In genomic region chr9:138105561-138106505, GRCh38 we compare ENCODE assay signal across 2 cellular contexts.
TF ChIP-seq lines count a peak whose summit lies in the region.

No MANE protein-coding gene starts in this region.

TF ChIP-seq in SK-N-SH, 30 proteins besides CTCF, POLR2A, EP300 and RAD21:
- TF ChIP-seq REST (IDR thresholded peaks at IDR 0.05; ENCODE audit: low read depth, low read length) (no peak), SMC3 (IDR thresholded peaks at IDR 0.05; ENCODE audit: low read depth, low read length) (no peak), USF1 (IDR thresholded peaks at IDR 0.05; ENCODE audit: borderline replicate concordance, low read depth) (no peak), NFIC (IDR thresholded peaks at IDR 0.05; ENCODE audit: borderline replicate concordance) (no peak), TEAD4 (IDR thresholded peaks at IDR 0.05; ENCODE audit: borderline replicate concordance, insufficient read depth) (no peak), TCF12 (IDR thresholded peaks at IDR 0.05) (no peak), RFX5 (IDR thresholded peaks at IDR 0.05; ENCODE audit: low read length) (no peak), IRF3 (IDR thresholded peaks at IDR 0.05; ENCODE audit: low read depth, low read length) (no peak), NRF1 (IDR thresholded peaks at IDR 0.05; ENCODE audit: low read depth, low read length) (no peak), CHD2 (IDR thresholded peaks at IDR 0.05; ENCODE audit: low read length, partially characterized antibody) (no peak), MEF2A (IDR thresholded peaks at IDR 0.05; ENCODE audit: borderline replicate concordance, low read depth) (no peak), EZH2phosphoT487 (IDR thresholded peaks at IDR 0.05; ENCODE audit: borderline replicate concordance, low read depth) (no peak), POLR2AphosphoS5 (IDR thresholded peaks at IDR 0.05; ENCODE audit: low read depth, low read length) (no peak), FOXJ3 (CRISPR knock-in tag; IDR thresholded peaks at IDR 0.05) (no peak), RXRA (IDR thresholded peaks at IDR 0.05; ENCODE audit: borderline replicate concordance, low read depth) (no peak), TAF1 (IDR thresholded peaks at IDR 0.05; ENCODE audit: borderline replicate concordance, low read depth, low read length) (no peak), MAX (IDR thresholded peaks at IDR 0.05; ENCODE audit: low read depth) (no peak)

TF ChIP-seq in SK-N-SH treated with all-trans-retinoic acid at 6 μM for 48 hours, 23 proteins besides CTCF, POLR2A, EP300 and RAD21 (continued from another document):
- TF ChIP-seq CSRNP3 (CRISPR knock-in tag; IDR thresholded peaks at IDR 0.05) (no peak), ISL1 (CRISPR knock-in tag; IDR thresholded peaks at IDR 0.05) (no peak), ARNTL (CRISPR knock-in tag; IDR thresholded peaks at IDR 0.05; ENCODE audit: borderline replicate concordance, low read depth) (no peak), ZNF8 (CRISPR knock-in tag; IDR thresholded peaks at IDR 0.05) (no peak), ZFP3 (CRISPR knock-in tag; IDR thresholded peaks at IDR 0.05) (no peak), CSDC2 (CRISPR knock-in tag; IDR thresholded peaks at IDR 0.05) (no peak), PATZ1 (CRISPR knock-in tag; IDR thresholded peaks at IDR 0.05; ENCODE audit: borderline replicate concordance) (no peak), RARB (CRISPR knock-in tag; IDR thresholded peaks at IDR 0.05) (no peak), CREB5 (CRISPR knock-in tag; IDR thresholded peaks at IDR 0.05; ENCODE audit: low read depth) (no peak), ZNF565 (CRISPR knock-in tag; conservative IDR thresholded peaks at IDR 0.05; ENCODE audit: low read depth) (no peak), OSR1 (CRISPR knock-in tag; IDR thresholded peaks at IDR 0.05) (no peak), TCF4 (CRISPR knock-in tag; IDR thresholded peaks at IDR 0.05; ENCODE audit: borderline replicate concordance) (no peak), SNAI2 (CRISPR knock-in tag; IDR thresholded peaks at IDR 0.05) (no peak), ESRRG (CRISPR knock-in tag; IDR thresholded peaks at IDR 0.05) (no peak), BACH2 (CRISPR knock-in tag; IDR thresholded peaks at IDR 0.05; ENCODE audit: borderline replicate concordance) (no peak), TOX (CRISPR knock-in tag; IDR thresholded peaks at IDR 0.05; ENCODE audit: borderline replicate concordance) (no peak), ZC3H10 (CRISPR knock-in tag; IDR thresholded peaks at IDR 0.05) (no peak), PPARA (CRISPR knock-in tag; IDR thresholded peaks at IDR 0.05; ENCODE audit: borderline replicate concordance) (no peak)
